ENCODE assay signal across 11 cellular contexts in genomic region chr5:139796061-139796806, GRCh38. TPM values are rescaled to one million over a fixed set of nuclear protein-coding genes. Genes with fewer than 3 reads are reported as not detected.
DNase-seq lines count a peak whose midpoint lies in the region; ATAC-seq and TF ChIP-seq lines count a peak whose summit lies in the region.
"Had no signal": no experiment of that assay in that cellular context is flagged by ENCODE, and none has a peak within 500 bp of the region (broad histone marks: within the 10 kb centered on the region; RNA-seq: fewer than 3 reads in every experiment).

No MANE protein-coding gene starts in this region.

- H4K20me1 ChIP-seq in PC-9 (ENCODE audit: insufficient read depth): no peaks in the 10 kb centered on the region

- no peak overlapping the region for H2AFZ ChIP-seq in PC-9

- TF ChIP-seq POLR2A in upper lobe of left lung (IDR thresholded peaks at IDR 0.05): no peak

- ATAC-seq in upper lobe of left lung (ENCODE audit: low FRiP score in 2 of 2) (no peak), GM21367 (IDR thresholded peaks at IDR 0.05; ENCODE audit: unreplicated experiment) (no peak)

- H3K36me3 ChIP-seq in left ventricle myocardium inferior (no peaks in the 10 kb centered on the region), upper lobe of left lung (no peaks in the 10 kb centered on the region), SJCRH30 (no peaks in the 10 kb centered on the region), PC-9 (ENCODE audit: low read depth) (no peaks in the 10 kb centered on the region)
- H3K36me3 ChIP-seq: SJSA1 had no signal

- TF ChIP-seq EP300 in upper lobe of left lung (IDR thresholded peaks at IDR 0.05): no peak

- TF ChIP-seq CTCF in left ventricle myocardium inferior (IDR thresholded peaks at IDR 0.05; ENCODE audit: borderline replicate concordance): no peak
- TF ChIP-seq CTCF in upper lobe of left lung (IDR thresholded peaks at IDR 0.05): no peak
- TF ChIP-seq CTCF in PC-9 (conservative IDR thresholded peaks at IDR 0.05): no peak

- no peaks in the 10 kb centered on the region for H3F3A ChIP-seq in PC-9 (ENCODE audit: insufficient read depth, low read depth)

- H3K27me3 ChIP-seq in left ventricle myocardium inferior (ENCODE audit: low read depth) (peaks cover 76% of the 10 kb centered on the region), upper lobe of left lung (peaks cover 4 to 37% (median 24%) of the 10 kb centered on the region in 4 donors), SJCRH30 (no peaks in the 10 kb centered on the region; the same call in 1 of the 2 replicates), PC-9 (ENCODE audit: insufficient read depth, low read depth) (peaks cover 80% of the 10 kb centered on the region)
- H3K27me3 ChIP-seq: testis had no signal

- BruUV-seq in PC-9 (replicated peaks; lab: Mats Ljungman, UMichigan): no TSS peak

- intact Hi-C loops in left ventricle myocardium inferior (cut with micrococcal nuclease): loop anchor here (10.0 kb wide), 1 partner anchor 49 kb away; no protein-coding TSS in a partner anchor
- intact Hi-C loops in cardiac septum (cut with DNase I): no loop called here
- intact Hi-C loops in PC-9 (cut with micrococcal nuclease; ENCODE audit: unreplicated experiment): no loop called here

- no peak overlapping the region for H3K4me2 ChIP-seq in PC-9

- DNase-seq in left ventricle myocardium inferior: no peak
- DNase-seq in cardiac septum (ENCODE audit: low spot score): no peak
- peak; percentile 54 for DNase-seq in iPS-NIHi7 (ENCODE audit: extremely low spot score)
- peak in 1 of 2 donors; percentile 81 for DNase-seq in upper lobe of left lung
- DNase-seq in SJCRH30: no peak
- DNase-seq in PC-9: no peak
- DNase-seq: NCI-H1048 had no signal

- CTCF ChIA-PET in PC-9 (lab: Charles Lee): no interaction called here

- H3K27ac ChIP-seq in left ventricle myocardium inferior (replicated peaks): no peak overlapping the region
- H3K27ac ChIP-seq in angular gyrus (ENCODE audit: low read depth, low read length): peak overlapping the region; percentile 7
- no peak overlapping the region for H3K27ac ChIP-seq in upper lobe of left lung
- no peak overlapping the region for H3K27ac ChIP-seq in SJCRH30
- H3K27ac ChIP-seq in PC-9: no peak overlapping the region
- H3K27ac ChIP-seq: SJSA1, testis had no signal

- peak overlapping the region; percentile 63 for H3K4me3 ChIP-seq in left ventricle myocardium inferior
- H3K4me3 ChIP-seq in upper lobe of left lung: peak overlapping the region in 3 of 4 donors; percentile 32 to 45 (median 41)
- H3K4me3 ChIP-seq in SJCRH30: no peak overlapping the region
- H3K4me3 ChIP-seq in PC-9: no peak overlapping the region
- H3K4me3 ChIP-seq: SJSA1 had no signal

- no peaks in the 10 kb centered on the region for H3K79me2 ChIP-seq in PC-9 (ENCODE audit: low read depth)

- H3K9me3 ChIP-seq in left ventricle myocardium inferior (replicated peaks): no peaks in the 10 kb centered on the region
- H3K9me3 ChIP-seq in upper lobe of left lung: no peaks in the 10 kb centered on the region
- H3K9me3 ChIP-seq in SJCRH30 (replicated peaks): no peaks in the 10 kb centered on the region
- H3K9me3 ChIP-seq in PC-9 (ENCODE audit: insufficient read depth, low read depth): no peaks in the 10 kb centered on the region
- H3K9me3 ChIP-seq: SJSA1, testis had no signal

- 4 to 8% methylated on average over 8 to 46 of the region's 47 CpGs for WGBS in upper lobe of left lung, 2 donors

- no peaks in the 10 kb centered on the region for H3K9me2 ChIP-seq in PC-9 (ENCODE audit: insufficient read depth)

- H3K4me1 ChIP-seq in left ventricle myocardium inferior (peaks cover 14% of the 10 kb centered on the region), upper lobe of left lung (peaks cover 15 to 29% (median 20%) of the 10 kb centered on the region in 4 donors), SJCRH30 (no peaks in the 10 kb centered on the region), PC-9 (replicated peaks; ENCODE audit: insufficient read depth) (no peaks in the 10 kb centered on the region)

- POLR2A ChIA-PET in PC-9 (lab: Charles Lee; ENCODE audit: unreplicated experiment): no interaction called here

RNA-seq across cellular contexts. Expression of gene PSD2, which starts 0.6 kb away (rescaled TPM):
- total RNA-seq in left ventricle myocardium inferior (not detected), cardiac septum (0.08 TPM), upper lobe of left lung (under 1 TPM in 3 of 6 donors, not detected in 3; 0.10 to 0.15 (median 0.11) TPM), PC-9 (2021) (0.07 and 0.08 TPM in 2 replicates)
- total RNA-seq in SJCRH30 (2014; rRNA removed; shearing (Covaris generic)): not detected in 2 replicates

Comparison
In these comparisons a context has a peak if more than half of its experiments do, and no peak if none do; other contexts are left out.
1. H3K4me3 ChIP-seq: peak in left ventricle myocardium inferior (single experiment) and upper lobe of left lung (3 of 4); none in SJCRH30 (single experiment) and PC-9 (single experiment).